In the genomic region with DNA sequence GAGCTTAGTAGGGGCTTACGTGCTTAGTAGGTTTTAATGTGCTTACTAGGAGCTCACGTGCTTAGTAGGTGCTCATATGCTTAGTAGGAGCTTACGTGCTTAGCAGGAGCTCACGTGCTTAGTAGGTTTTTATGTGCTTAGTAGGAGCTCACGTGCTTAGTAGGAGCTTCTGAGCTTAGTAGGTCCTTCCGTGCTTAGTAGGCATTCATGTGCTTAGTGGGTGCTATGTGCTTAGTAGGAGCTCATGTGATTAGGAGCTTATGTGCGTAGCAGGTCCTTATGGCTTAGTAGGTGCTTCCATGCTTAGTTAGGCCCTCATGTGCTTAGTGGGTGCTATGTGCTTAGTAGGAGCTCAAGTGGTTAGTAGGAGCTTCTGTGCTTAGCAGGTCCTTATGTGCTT, we compare ENCODE assay signal across 10 cellular contexts. TPM values are rescaled to one million over a fixed set of nuclear protein-coding genes. Genes with fewer than 3 reads are reported as not detected.
"Had no signal": no experiment of that assay in that cellular context is flagged by ENCODE, and none has a peak within 500 bp of the region (broad histone marks: within the 10 kb centered on the region; RNA-seq: fewer than 3 reads in every experiment).

No MANE protein-coding gene starts in this region.

- FAIRE-seq: HTR-8/SVneo had no signal

- H3K9ac ChIP-seq: KMS-11 had no signal

- H3K36me3 Mint-ChIP-seq: IgD-negative memory B cell had no signal

- H3K27ac Mint-ChIP-seq: IgD-negative memory B cell had no signal

- H3K4me3 Mint-ChIP-seq: IgD-negative memory B cell had no signal

- H3K27ac ChIP-seq: HL-60, KMS-11 had no signal

- H3K4me2 ChIP-seq: KMS-11 had no signal

- DNase-seq: IMR-90, Karpas-422, KBM-7, KG1 had no signal

- H3K4me1 Mint-ChIP-seq: IgD-negative memory B cell had no signal

- H3K27me3 Mint-ChIP-seq: IgD-negative memory B cell had no signal

RNA-seq across cellular contexts. Expression of a gene that starts 59.4 kb away (rescaled TPM):
- total RNA-seq: HT-29, HT1080, IMR-90 had no signal
- polyA plus RNA-seq: IgD-negative memory B cell, IMR-90 had no signal
